ENCODE assay signal across 24 cellular contexts in genomic region chrX:53115550-53115874, GRCh38. TPM values are rescaled to one million over a fixed set of nuclear protein-coding genes. Genes with fewer than 3 reads are reported as not detected.
DNase-seq lines count a peak whose midpoint lies in the region; ATAC-seq, FAIRE-seq and TF ChIP-seq lines count a peak whose summit lies in the region.
"Had no signal": no experiment of that assay in that cellular context is flagged by ENCODE, and none has a peak within 500 bp of the region (broad histone marks: within the 10 kb centered on the region; RNA-seq: fewer than 3 reads in every experiment).

No MANE protein-coding gene starts in this region.

- H2AFZ ChIP-seq in OCI-LY3 (ENCODE audit: low read depth, low read length) (no peak overlapping the region), fibroblast of lung (ENCODE audit: low read length) (no peak overlapping the region)

- no peak for TF ChIP-seq CTCF in A549 (IDR thresholded peaks at IDR 0.05)
- TF ChIP-seq CTCF in OCI-LY3 (IDR thresholded peaks at IDR 0.05; ENCODE audit: low read depth, low read length): no peak
- no peak for TF ChIP-seq CTCF in fibroblast of lung (conservative IDR thresholded peaks at IDR 0.05 in 1 of 2, IDR thresholded peaks at IDR 0.05 in 1 of 2; ENCODE audit: low read depth in 1 of 2, low read length in 2 of 2)
- no peak for TF ChIP-seq CTCF in lower lobe of right lung (IDR thresholded peaks at IDR 0.05)

- no peak overlapping the region for H3K27ac ChIP-seq in A549
- H3K27ac ChIP-seq in OCI-LY3 (ENCODE audit: low read length): peak overlapping the region; percentile 4; the same call in 1 of the 2 replicates
- peak overlapping the region; percentile 75 for H3K27ac ChIP-seq in fibroblast of lung (ENCODE audit: insufficient read depth, low read length)
- peak overlapping the region; percentile 61 for H3K27ac ChIP-seq in rectal smooth muscle tissue (ENCODE audit: low read depth, low read length)
- H3K27ac ChIP-seq in lower lobe of right lung: no peak overlapping the region
- H3K27ac ChIP-seq: epithelial cell of prostate, VCaP had no signal

- intact Hi-C loops in lower lobe of right lung (cut with DNase I): no loop called here

- H4K20me1 ChIP-seq in OCI-LY3 (ENCODE audit: insufficient read depth, low read length) (0 out of 2 replicates have a peak, but pooled peaks cover 6% of the 10 kb centered on the region), fibroblast of lung (ENCODE audit: control insufficient read depth, extremely low read depth, insufficient read depth, low read length) (no peaks in the 10 kb centered on the region)

- TF ChIP-seq RAD21 in A549 (conservative IDR thresholded peaks at IDR 0.05 in 1 of 2, IDR thresholded peaks at IDR 0.05 in 1 of 2): no peak

- H3K36me3 ChIP-seq in OCI-LY3 (replicated peaks; ENCODE audit: low read depth, low read length) (no peaks in the 10 kb centered on the region), fibroblast of lung (ENCODE audit: control insufficient read depth, insufficient read depth, low read length) (no peaks in the 10 kb centered on the region), rectal smooth muscle tissue (ENCODE audit: control insufficient read depth, insufficient read depth, low read length) (no peaks in the 10 kb centered on the region), lower lobe of right lung (no peaks in the 10 kb centered on the region)
- H3K36me3 ChIP-seq: MG63 had no signal

- H3K9me3 ChIP-seq in A549: no peaks in the 10 kb centered on the region
- H3K9me3 ChIP-seq in OCI-LY3 (ENCODE audit: insufficient read depth, low read length): no peaks in the 10 kb centered on the region
- no peaks in the 10 kb centered on the region for H3K9me3 ChIP-seq in fibroblast of lung (ENCODE audit: control insufficient read depth, insufficient read depth, low read depth, low read length)
- H3K9me3 ChIP-seq in lower lobe of right lung: no peaks in the 10 kb centered on the region
- H3K9me3 ChIP-seq: MG63 had no signal

- H3K4me3 ChIP-seq in A549 (no peak overlapping the region), OCI-LY3 (ENCODE audit: low read length) (no peak overlapping the region), fibroblast of lung (replicated peaks in 1 of 4; ENCODE audit: control extremely low read depth in 1 of 4, insufficient read depth in 1 of 4, low read depth in 3 of 4, low read length in 4 of 4) (no peak overlapping the region), rectal smooth muscle tissue (ENCODE audit: low read length) (no peak overlapping the region), lower lobe of right lung (no peak overlapping the region)
- H3K4me3 ChIP-seq: lung had no signal

- no peak for DNase-seq in A549 (ENCODE audit: low read depth in 1 of 2, low spot score in 1 of 2)
- no peak for DNase-seq in fibroblast of lung (ENCODE audit: low read depth in 2 of 2)
- DNase-seq in AML-193 (lab: John Stamatoyannopoulos, UW): no peak
- no peak for DNase-seq in DMS153 treated with DMSO at 0.1 percent for 48 hours (lab: John Stamatoyannopoulos, UW; ENCODE audit: unreplicated experiment)
- DNase-seq in lower lobe of right lung: no peak
- DNase-seq: activated CD4-positive, alpha-beta memory T cell treated with anti-CD3 and anti-CD28 coated beads, Interleukin-2, amount 10 ng/mL, durations not matched to agents 7 days and 5 days; activated T-cell treated with anti-CD3 and anti-CD28 coated beads, Interleukin-2, amount 50 U/mL, for 48 hours; CD8-positive, alpha-beta memory T cell; DND-41; GOT3; natural killer cell; NCI-H1694; NCI-H226; stimulated activated CD4-positive, alpha-beta T cell treated with anti-CD3 and anti-CD28 coated beads, Interleukin-15, amount 100 ng/mL, for 24 hours; stimulated activated naive CD8-positive, alpha-beta T cell treated with anti-CD3 and anti-CD28 coated beads, Interleukin-15, amount 100 ng/mL, for 72 hours had no signal

- no peak overlapping the region for H3K4me2 ChIP-seq in A549
- H3K4me2 ChIP-seq in OCI-LY3 (ENCODE audit: low read length): no peak overlapping the region
- H3K4me2 ChIP-seq in fibroblast of lung (ENCODE audit: extremely low read depth, insufficient read depth, low read length): peak overlapping the region; percentile 54

- CTCF ChIA-PET in A549 (lab: Yijun Ruan, JAX): no interaction called here

- no peak overlapping the region for H3K9ac ChIP-seq in OCI-LY3 (ENCODE audit: low read length)
- H3K9ac ChIP-seq in fibroblast of lung (ENCODE audit: insufficient read depth, low read length): no peak overlapping the region
- H3K9ac ChIP-seq in rectal smooth muscle tissue (ENCODE audit: low read length): no peak overlapping the region

- ATAC-seq in A549 (no peak), GM21529 (IDR thresholded peaks at IDR 0.05; ENCODE audit: unreplicated experiment) (no peak), lower lobe of right lung (no peak)
- ATAC-seq: activated naive CD4-positive, alpha-beta T cell treated with anti-CD3 and anti-CD28 coated beads, Interleukin-2, amount 50 U/mL, for 72 hours; natural killer cell; stimulated activated naive CD8-positive, alpha-beta T cell treated with anti-CD3 and anti-CD28 coated beads, Interleukin-15, amount 100 ng/mL, for 72 hours had no signal

- H3K4me1 ChIP-seq in A549 (no peaks in the 10 kb centered on the region), OCI-LY3 (ENCODE audit: low read length) (peaks cover 15% of the 10 kb centered on the region), fibroblast of lung (ENCODE audit: control insufficient read depth, extremely low read depth, insufficient read depth, low read length) (peaks cover 2% of the 10 kb centered on the region), rectal smooth muscle tissue (ENCODE audit: control insufficient read depth, insufficient read depth, low read length) (no peaks in the 10 kb centered on the region), lower lobe of right lung (no peaks in the 10 kb centered on the region)

- POLR2A ChIA-PET in A549 (lab: Yijun Ruan, JAX): no interaction called here

- no peaks in the 10 kb centered on the region for H3K27me3 ChIP-seq in OCI-LY3 (ENCODE audit: low read depth, low read length)
- H3K27me3 ChIP-seq in fibroblast of lung (ENCODE audit: control insufficient read depth, insufficient read depth, low read length): no peaks in the 10 kb centered on the region
- H3K27me3 ChIP-seq in rectal smooth muscle tissue (ENCODE audit: control insufficient read depth, insufficient read depth, low read length): no peaks in the 10 kb centered on the region
- no peaks in the 10 kb centered on the region for H3K27me3 ChIP-seq in lower lobe of right lung (ENCODE audit: low read depth)
- H3K27me3 ChIP-seq: MG63 had no signal

- TF ChIP-seq EP300 in A549 (IDR thresholded peaks at IDR 0.05): no peak

- TF ChIP-seq POLR2A in A549 (IDR thresholded peaks at IDR 0.05; ENCODE audit: low read length): no peak

- WGBS in A549 (ENCODE audit: missing lambda C conversion rate): 70% methylated on average over 2 of the region's 2 CpGs

- FAIRE-seq in A549 (lab: Jason Lieb, UNC): peak; percentile 28
- FAIRE-seq: urothelium cell line had no signal

- no peaks in the 10 kb centered on the region for H3K79me2 ChIP-seq in OCI-LY3 (ENCODE audit: low read length)
- no peaks in the 10 kb centered on the region for H3K79me2 ChIP-seq in fibroblast of lung (ENCODE audit: control insufficient read depth, insufficient read depth, low read length)

TF ChIP-seq in A549, 52 proteins besides CTCF, POLR2A, EP300 and RAD21 (continues in another document):
- no peak for TF ChIP-seq ZNF302 (CRISPR knock-in tag; IDR thresholded peaks at IDR 0.05)
- no peak for TF ChIP-seq RCOR1 (IDR thresholded peaks at IDR 0.05; ENCODE audit: low read depth, low read length)
- TF ChIP-seq HDAC2 (IDR thresholded peaks at IDR 0.05): no peak

RNA-seq across cellular contexts. Expression of gene KANTR, which starts 21.6 kb away (rescaled TPM):
- 5.3 and 5.7 TPM in 2 replicates for polyA plus RNA-seq in A549 (2011; rRNA removed)
- polyA plus RNA-seq in A549 (2012; cell fraction: cytosol; rRNA removed): 1.3 and 1.7 TPM in 2 replicates
- 4.1 and 5.7 TPM in 2 replicates for polyA plus RNA-seq in A549 (2012; cell fraction: nucleus; rRNA removed)
- 2.4 to 3.3 TPM (median 2.6 TPM) in 3 replicates for polyA plus RNA-seq in A549 (2017; fragmentation: RNase III; extraction: RNeasy Plus Mini Kit Qiagen cat#74134 plus additional on column Dnase treatment)
- polyA minus RNA-seq in A549 (2011; rRNA and poly(A)+ RNA removed): 20.1 and 23.2 TPM in 2 replicates
- total RNA-seq in fibroblast of lung: 3.9 and 7.1 TPM in 2 replicates
- 1.9 and 2.4 TPM in 2 replicates for polyA plus RNA-seq in fibroblast of lung
- 0.98 and 1.4 TPM in 2 replicates for polyA plus RNA-seq in fibroblast of lung (2012)
- polyA minus RNA-seq in fibroblast of lung (ENCODE audit: low replicate concordance): 11.5 and 28.0 TPM in 2 replicates
- total RNA-seq in lower lobe of right lung: 14.8 TPM

RNA-seq across cellular contexts. Expression of gene TSPYL2, which starts 33.3 kb away (rescaled TPM):
- 25.2 and 27.2 TPM in 2 replicates for polyA plus RNA-seq in A549 (2011; rRNA removed)
- 9.9 and 10.7 TPM in 2 replicates for polyA plus RNA-seq in A549 (2012; cell fraction: cytosol; rRNA removed)
- 36.8 and 47.3 TPM in 2 replicates for polyA plus RNA-seq in A549 (2012; cell fraction: nucleus; rRNA removed)
- 19.9 to 30.0 TPM (median 24.9 TPM) in 3 replicates for polyA plus RNA-seq in A549 (2017; fragmentation: RNase III; extraction: RNeasy Plus Mini Kit Qiagen cat#74134 plus additional on column Dnase treatment)
- 6.4 and 7.3 TPM in 2 replicates for polyA minus RNA-seq in A549 (2011; rRNA and poly(A)+ RNA removed)
- 9.2 and 10.2 TPM in 2 replicates for total RNA-seq in fibroblast of lung
- polyA plus RNA-seq in fibroblast of lung: 14.6 and 21.0 TPM in 2 replicates
- 13.4 and 16.3 TPM in 2 replicates for polyA plus RNA-seq in fibroblast of lung (2012)
- 0.12 and 2.8 TPM in 2 replicates for polyA minus RNA-seq in fibroblast of lung (ENCODE audit: low replicate concordance)
- 27.9 TPM for total RNA-seq in lower lobe of right lung

Comparison
In these comparisons a context has a peak if more than half of its experiments do, and no peak if none do; other contexts are left out.
1. H3K27ac ChIP-seq: peak in OCI-LY3 (single experiment), fibroblast of lung (single experiment) and rectal smooth muscle tissue (single experiment); none in A549 (0 of 2) and lower lobe of right lung (single experiment).